Comparison of ENCODE assay signal across 12 cellular contexts in the genomic region with DNA sequence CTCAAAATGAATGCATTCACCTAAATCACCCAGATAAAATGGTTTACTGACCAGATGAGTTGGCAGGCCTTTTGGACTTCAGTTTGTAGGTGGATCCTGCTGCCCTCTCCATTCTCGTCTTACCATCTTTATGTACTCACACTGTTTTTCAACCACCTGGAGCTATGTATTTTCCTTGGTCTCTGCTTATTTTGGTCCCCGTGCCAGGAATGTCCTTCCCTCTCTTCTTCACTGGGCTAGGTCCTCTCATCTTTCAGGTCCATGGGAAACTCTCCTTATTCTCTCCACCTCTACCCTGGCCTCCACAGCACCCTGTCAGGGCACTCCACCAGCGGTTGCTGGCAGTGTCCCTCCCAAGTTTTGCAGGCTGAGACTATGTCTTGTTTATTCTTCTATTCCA. TPM values are rescaled to one million over a fixed set of nuclear protein-coding genes. Genes with fewer than 3 reads are reported as not detected.
A peak's percentile ranks its signal among the peaks of the same experiment; 100 is the strongest.
DNase-seq lines count a peak whose midpoint lies in the region; ATAC-seq and TF ChIP-seq lines count a peak whose summit lies in the region.
"Had no signal": no experiment of that assay in that cellular context is flagged by ENCODE, and none has a peak within 500 bp of the region (broad histone marks: within the 10 kb centered on the region; RNA-seq: fewer than 3 reads in every experiment).

No MANE protein-coding gene starts in this region.

- ATAC-seq in CD4-positive, CD25-positive, alpha-beta regulatory T cell (ENCODE audit: low read depth in 2 of 2): no peak
- ATAC-seq in natural killer cell: no peak
- no peak for ATAC-seq in GM21619 (IDR thresholded peaks at IDR 0.05; ENCODE audit: unreplicated experiment)

- peak overlapping the region; percentile 84 to 95 (median 91) for H3K27ac Mint-ChIP-seq in CD4-positive, CD25-positive, alpha-beta regulatory T cell
- no peak overlapping the region for H3K27ac Mint-ChIP-seq in activated naive CD8-positive, alpha-beta T cell treated with anti-CD3 and anti-CD28 coated beads for 36 hours
- peak overlapping the region in 1 of 2 donors; percentile 96 for H3K27ac Mint-ChIP-seq in natural killer cell
- H3K27ac Mint-ChIP-seq: memory B cell had no signal

- H3K36me3 ChIP-seq in CD4-positive, CD25-positive, alpha-beta regulatory T cell (ENCODE audit: control insufficient read depth, insufficient read depth, low read length): no peaks in the 10 kb centered on the region
- H3K36me3 ChIP-seq: ascending aorta had no signal

- peaks cover 18 to 80% (median 64%) of the 10 kb centered on the region in 4 donors for H3K4me1 Mint-ChIP-seq in CD4-positive, CD25-positive, alpha-beta regulatory T cell
- H3K4me1 Mint-ChIP-seq in activated naive CD8-positive, alpha-beta T cell treated with anti-CD3 and anti-CD28 coated beads for 36 hours: peaks cover 64% of the 10 kb centered on the region
- H3K4me1 Mint-ChIP-seq in natural killer cell: peaks cover 73 to 78% of the 10 kb centered on the region in 2 donors

- peak overlapping the region; percentile 94 for H3K27ac ChIP-seq in CD4-positive, CD25-positive, alpha-beta regulatory T cell (ENCODE audit: insufficient read depth, low read length, poor library complexity, severe bottlenecking)
- H3K27ac ChIP-seq: ascending aorta, SK-N-MC had no signal

- TF ChIP-seq CTCF in natural killer cell (IDR thresholded peaks at IDR 0.05): no peak

- no peaks in the 10 kb centered on the region for H3K9me3 Mint-ChIP-seq in CD4-positive, CD25-positive, alpha-beta regulatory T cell
- H3K9me3 Mint-ChIP-seq in activated naive CD8-positive, alpha-beta T cell treated with anti-CD3 and anti-CD28 coated beads for 36 hours: no peaks in the 10 kb centered on the region
- no peaks in the 10 kb centered on the region for H3K9me3 Mint-ChIP-seq in natural killer cell
- H3K9me3 Mint-ChIP-seq: memory B cell had no signal

- H3K9me3 ChIP-seq in CD4-positive, CD25-positive, alpha-beta regulatory T cell (ENCODE audit: control insufficient read depth in 2 of 2, low read length in 2 of 2): no peaks in the 10 kb centered on the region
- H3K9me3 ChIP-seq: ascending aorta had no signal

- intact Hi-C loops in natural killer cell (cut with micrococcal nuclease): loop anchor here (5.0 to 10.0 kb wide), 2 partner anchors 33 to 480 kb away; no protein-coding TSS in a partner anchor

- no peaks in the 10 kb centered on the region for H3K27me3 ChIP-seq in CD4-positive, CD25-positive, alpha-beta regulatory T cell (ENCODE audit: control insufficient read depth, insufficient read depth, low read length)
- H3K27me3 ChIP-seq: ascending aorta had no signal

- H3K4me3 ChIP-seq in CD4-positive, CD25-positive, alpha-beta regulatory T cell (ENCODE audit: low read depth, low read length): peak overlapping the region; percentile 99
- H3K4me3 ChIP-seq: ascending aorta, SK-N-MC had no signal

- no peaks in the 10 kb centered on the region for H3K27me3 Mint-ChIP-seq in CD4-positive, CD25-positive, alpha-beta regulatory T cell
- no peaks in the 10 kb centered on the region for H3K27me3 Mint-ChIP-seq in activated naive CD8-positive, alpha-beta T cell treated with anti-CD3 and anti-CD28 coated beads for 36 hours
- H3K27me3 Mint-ChIP-seq in natural killer cell (ENCODE audit: low read depth in 2 of 2): no peaks in the 10 kb centered on the region

- peak overlapping the region; percentile 95 to 100 (median 97) for H3K4me3 Mint-ChIP-seq in CD4-positive, CD25-positive, alpha-beta regulatory T cell
- peak overlapping the region; percentile 49 for H3K4me3 Mint-ChIP-seq in activated naive CD8-positive, alpha-beta T cell treated with anti-CD3 and anti-CD28 coated beads for 36 hours
- H3K4me3 Mint-ChIP-seq in natural killer cell: peak overlapping the region; percentile 91
- H3K4me3 Mint-ChIP-seq: memory B cell had no signal

- peaks cover 3% of the 10 kb centered on the region for H3K36me3 Mint-ChIP-seq in CD4-positive, CD25-positive, alpha-beta regulatory T cell
- H3K36me3 Mint-ChIP-seq in activated naive CD8-positive, alpha-beta T cell treated with anti-CD3 and anti-CD28 coated beads for 36 hours: peaks cover 21% of the 10 kb centered on the region
- no peaks in the 10 kb centered on the region for H3K36me3 Mint-ChIP-seq in natural killer cell
- H3K36me3 Mint-ChIP-seq: memory B cell had no signal

- H3K4me1 ChIP-seq in CD4-positive, CD25-positive, alpha-beta regulatory T cell (ENCODE audit: control insufficient read depth, insufficient read depth, low read length, poor library complexity, severe bottlenecking): peaks cover 85% of the 10 kb centered on the region
- H3K4me1 ChIP-seq: ascending aorta had no signal

- DNase-seq in CD4-positive, CD25-positive, alpha-beta regulatory T cell: no peak
- DNase-seq in G401 (ENCODE audit: low spot score) (peak; percentile 71), natural killer cell (no peak), occipital lobe (lab: John Stamatoyannopoulos, UW) (no peak), NCI-H2171 (lab: John Stamatoyannopoulos, UW) (no peak)
- no peak for DNase-seq in activated naive CD8-positive, alpha-beta T cell treated with anti-CD3 and anti-CD28 coated beads for 36 hours
- DNase-seq: NCI-H1048; stimulated activated CD4-positive, alpha-beta T cell treated with anti-CD3 and anti-CD28 coated beads, Interleukin-4, amount 100 ng/mL, for 1 hour had no signal

- in situ Hi-C loops in G401 (cut with HindIII; ENCODE audit: low sequenced_read_pairs): no loop called here

RNA-seq across cellular contexts. Expression of a gene that starts 2.6 kb away (rescaled TPM):
- 78.9 TPM for total RNA-seq in CD4-positive, CD25-positive, alpha-beta regulatory T cell
- 10 to 100 TPM; 11.7 to 13.4 (median 12.6) TPM for polyA plus RNA-seq in CD4-positive, CD25-positive, alpha-beta regulatory T cell
- total RNA-seq in G401 (2014; rRNA removed; shearing (Covaris generic)): 0.55 and 1.5 TPM in 2 replicates
- total RNA-seq in activated naive CD8-positive, alpha-beta T cell treated with anti-CD3 and anti-CD28 coated beads for 36 hours: 1 to 10 TPM; 9.2 to 9.4 TPM
- 10 to 100 TPM; 48.3 to 50.7 (median 48.5) TPM for total RNA-seq in natural killer cell
- total RNA-seq in occipital lobe: 31.2 TPM
